In the genomic region with DNA sequence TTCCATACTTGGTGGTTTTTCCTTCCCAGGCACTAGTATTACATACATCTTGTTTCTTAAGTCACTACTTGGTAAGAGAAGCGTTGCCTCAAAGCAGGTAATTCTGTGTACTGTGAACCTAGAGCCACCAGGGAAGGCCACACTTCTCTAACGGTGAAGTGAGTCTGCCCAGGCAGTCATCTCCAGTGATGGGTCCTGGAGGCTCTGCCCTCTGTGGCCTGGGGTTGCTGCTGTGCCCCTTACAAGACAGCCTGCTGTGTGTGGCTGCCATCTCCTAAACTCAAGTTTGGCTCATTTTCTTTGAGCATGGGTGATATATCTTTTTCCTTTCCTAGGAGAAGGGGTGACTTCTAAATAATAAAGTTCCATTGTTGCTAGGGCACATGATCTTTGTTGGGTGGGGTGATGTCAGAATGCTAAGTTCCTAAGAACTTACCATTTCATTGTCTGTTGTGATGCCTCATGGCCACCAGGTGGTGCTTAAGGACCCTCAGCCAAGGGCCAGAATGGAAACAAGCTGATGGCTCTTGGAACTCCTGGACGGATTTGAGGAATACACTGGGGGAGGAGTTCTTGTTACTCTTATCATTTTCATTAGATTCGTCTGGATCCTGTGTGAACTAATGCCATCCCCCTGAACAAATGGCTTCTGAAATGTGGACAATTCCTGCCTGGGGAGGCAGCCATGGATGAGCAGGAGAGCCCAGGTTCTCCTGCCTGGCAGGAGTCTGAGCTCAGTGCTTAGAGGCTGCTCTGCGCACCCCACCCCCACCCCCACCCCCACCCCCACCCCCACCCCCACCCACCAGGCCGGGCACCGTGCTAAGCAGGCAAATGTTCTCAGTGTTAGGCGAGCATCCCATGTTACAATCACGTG, we compare ENCODE assay signal across 1 cellular context.
TF ChIP-seq lines count a peak whose summit lies in the region.

No MANE protein-coding gene starts in this region.

TF ChIP-seq in GM12878, 131 proteins besides CTCF, POLR2A, EP300 and RAD21:
- TF ChIP-seq, protein P1, sequence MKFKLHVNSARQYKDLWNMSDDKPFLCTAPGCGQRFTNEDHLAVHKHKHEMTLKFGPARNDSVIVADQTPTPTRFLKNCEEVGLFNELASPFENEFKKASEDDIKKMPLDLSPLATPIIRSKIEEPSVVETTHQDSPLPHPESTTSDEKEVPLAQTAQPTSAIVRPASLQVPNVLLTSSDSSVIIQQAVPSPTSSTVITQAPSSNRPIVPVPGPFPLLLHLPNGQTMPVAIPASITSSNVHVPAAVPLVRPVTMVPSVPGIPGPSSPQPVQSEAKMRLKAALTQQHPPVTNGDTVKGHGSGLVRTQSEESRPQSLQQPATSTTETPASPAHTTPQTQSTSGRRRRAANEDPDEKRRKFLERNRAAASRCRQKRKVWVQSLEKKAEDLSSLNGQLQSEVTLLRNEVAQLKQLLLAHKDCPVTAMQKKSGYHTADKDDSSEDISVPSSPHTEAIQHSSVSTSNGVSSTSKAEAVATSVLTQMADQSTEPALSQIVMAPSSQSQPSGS (IDR thresholded peaks at IDR 0.05; ENCODE audit: low read length): no peak
- TF ChIP-seq YY1 (IDR thresholded peaks at IDR 0.05; ENCODE audit: low read depth, low read length) (peak; percentile 46; the same call in 1 of the 2 replicates), MEF2B (IDR thresholded peaks at IDR 0.05; ENCODE audit: partially characterized antibody, poor library complexity, severe bottlenecking) (no peak), FOS (IDR thresholded peaks at IDR 0.05; ENCODE audit: borderline replicate concordance, extremely low read depth, insufficient read length) (no peak), IRF4 (IDR thresholded peaks at IDR 0.05; ENCODE audit: low read depth, low read length) (no peak), SUPT20H (IDR thresholded peaks at IDR 0.05; ENCODE audit: borderline replicate concordance, control insufficient read depth, low read depth, low read length) (no peak), SIX5 (IDR thresholded peaks at IDR 0.05; ENCODE audit: low read depth, low read length, severe bottlenecking) (no peak), SP1 (IDR thresholded peaks at IDR 0.05; ENCODE audit: low read depth, low read length) (no peak), STAT3 (IDR thresholded peaks at IDR 0.05; ENCODE audit: low read depth, low read length) (no peak), JUND (IDR thresholded peaks at IDR 0.05; ENCODE audit: low read depth, low read length) (no peak), SMC3 (IDR thresholded peaks at IDR 0.05; ENCODE audit: borderline replicate concordance, low read length) (peak; percentile 83)
